ENCODE assay signal across 16 cellular contexts in the genomic region with DNA sequence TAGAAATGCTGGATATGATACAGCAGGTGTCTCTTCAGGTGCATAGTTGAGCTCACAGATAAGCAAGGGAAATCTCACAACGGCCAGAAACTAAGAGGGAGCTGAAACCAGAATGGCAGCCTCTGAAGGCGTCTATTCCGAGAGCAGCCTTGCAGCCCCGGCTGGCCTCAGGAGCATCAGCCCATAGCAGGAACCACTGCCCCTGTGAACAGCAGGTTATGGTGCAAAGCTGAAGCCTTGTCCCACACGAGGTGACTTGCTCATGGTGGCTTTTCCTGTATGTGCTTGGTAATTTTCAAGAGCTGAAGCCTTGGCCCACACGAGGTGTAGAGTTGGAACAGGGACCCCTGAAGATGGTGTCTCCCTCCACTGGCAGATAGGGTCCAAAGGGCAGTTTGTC. TPM values are rescaled to one million over a fixed set of nuclear protein-coding genes. Genes with fewer than 3 reads are reported as not detected.
DNase-seq lines count a peak whose midpoint lies in the region; ATAC-seq and TF ChIP-seq lines count a peak whose summit lies in the region.
"Had no signal": no experiment of that assay in that cellular context is flagged by ENCODE, and none has a peak within 500 bp of the region (broad histone marks: within the 10 kb centered on the region; RNA-seq: fewer than 3 reads in every experiment).

No MANE protein-coding gene starts in this region.

- BruUV-seq in mammary epithelial cell (replicated peaks; lab: Mats Ljungman, UMichigan), result no TSS peak

- no peaks in the 10 kb centered on the region for H3K9me3 ChIP-seq in mammary epithelial cell (replicated peaks; ENCODE audit: insufficient read depth, low read length)
- H3K9me3 ChIP-seq in osteoblast (ENCODE audit: low read depth, low read length), result no peaks in the 10 kb centered on the region
- no peaks in the 10 kb centered on the region for H3K9me3 ChIP-seq in upper lobe of right lung
- H3K9me3 ChIP-seq: A549, HAP-1 had no signal

- H3K27ac ChIP-seq in mammary epithelial cell (ENCODE audit: insufficient read depth, low read depth, low read length) (no peak overlapping the region), osteoblast (ENCODE audit: low read depth, low read length) (peak overlapping the region; percentile 85), upper lobe of right lung (no peak overlapping the region)

- in situ Hi-C loops in mammary epithelial cell (cut with MboI; ENCODE audit: low sequenced_read_pairs in 2 of 2), result no loop called here

- 93% methylated on average over 6 of the region's 6 CpGs for WGBS in mammary epithelial cell (ENCODE audit: low coverage, missing lambda C conversion rate)

- dilution Hi-C loops in mammary epithelial cell (cut with HindIII; ENCODE audit: low sequenced_read_pairs), result no loop called here

- H3K4me1 ChIP-seq in mammary epithelial cell (ENCODE audit: insufficient read depth, low read length) (peaks cover 21% of the 10 kb centered on the region), osteoblast (ENCODE audit: insufficient read depth, low read length) (peaks cover 44% of the 10 kb centered on the region), upper lobe of right lung (no peaks in the 10 kb centered on the region)
- H3K4me1 ChIP-seq: HAP-1 had no signal

- H3K4me3 ChIP-seq in mammary epithelial cell (replicated peaks in 1 of 3; ENCODE audit: insufficient read depth in 1 of 3, low read depth in 2 of 3, low read length in 3 of 3), result no peak overlapping the region
- no peak overlapping the region for H3K4me3 ChIP-seq in osteoblast (ENCODE audit: insufficient read depth, low read length)
- H3K4me3 ChIP-seq in upper lobe of right lung, result no peak overlapping the region
- H3K4me3 ChIP-seq: A549, GM12878, HAP-1 had no signal

- H3K36me3 ChIP-seq in mammary epithelial cell (ENCODE audit: insufficient read depth, low read length) (peaks cover 15% of the 10 kb centered on the region), osteoblast (ENCODE audit: insufficient read depth, low read length) (peaks cover 43% of the 10 kb centered on the region), upper lobe of right lung (peaks cover 68% of the 10 kb centered on the region)

- H3K27me3 ChIP-seq in mammary epithelial cell (ENCODE audit: insufficient read depth, low read length), result no peaks in the 10 kb centered on the region
- H3K27me3 ChIP-seq in osteoblast (ENCODE audit: insufficient read depth, low read length), result no peaks in the 10 kb centered on the region
- no peaks in the 10 kb centered on the region for H3K27me3 ChIP-seq in upper lobe of right lung

- peak overlapping the region; percentile 37 for H3K4me2 ChIP-seq in mammary epithelial cell (ENCODE audit: insufficient read depth, low read depth, low read length)
- H3K4me2 ChIP-seq in osteoblast (ENCODE audit: insufficient read depth, low read length), result no peak overlapping the region

- intact Hi-C loops in Right ventricle myocardium inferior (cut with DNase I) (no loop called here), left cardiac atrium (cut with DNase I) (no loop called here), mammary epithelial cell (cut with micrococcal nuclease) (loop anchor here (1.0 to 5.0 kb wide), 2 partner anchors 46 to 75 kb away; partner anchors contain the start of gene PPP2R2D), upper lobe of right lung (cut with DNase I) (no loop called here)

- no peaks in the 10 kb centered on the region for H4K20me1 ChIP-seq in mammary epithelial cell (ENCODE audit: insufficient read depth, low read length)
- H4K20me1 ChIP-seq in osteoblast (ENCODE audit: insufficient read depth, low read length), result no peaks in the 10 kb centered on the region

- ATAC-seq in Right ventricle myocardium inferior, result no peak
- no peak for ATAC-seq in left cardiac atrium
- ATAC-seq in upper lobe of right lung, result no peak
- ATAC-seq in GM21619 (IDR thresholded peaks at IDR 0.05; ENCODE audit: unreplicated experiment), result no peak
- ATAC-seq: GM12878 had no signal

- H2AFZ ChIP-seq in mammary epithelial cell (ENCODE audit: low read depth, low read length) (no peak overlapping the region), osteoblast (ENCODE audit: low read length) (no peak overlapping the region)

- CTCF ChIA-PET in mammary epithelial cell (lab: Charles Lee; ENCODE audit: low non-redundant PET), result no interaction called here

- H3K79me2 ChIP-seq in mammary epithelial cell (ENCODE audit: insufficient read depth, low read length), result peaks cover 53% of the 10 kb centered on the region
- peaks cover 23% of the 10 kb centered on the region for H3K79me2 ChIP-seq in osteoblast (ENCODE audit: insufficient read depth, low read length)

- H3K9ac ChIP-seq in mammary epithelial cell (ENCODE audit: insufficient read depth, low read length), result no peak overlapping the region

- TF ChIP-seq CTCF in mammary epithelial cell (conservative IDR thresholded peaks at IDR 0.05 in 1 of 2, IDR thresholded peaks at IDR 0.05 in 1 of 2; ENCODE audit: extremely low read depth in 1 of 2, insufficient read depth in 1 of 2, low read depth in 1 of 2, low read length in 2 of 2) (no peak), osteoblast (IDR thresholded peaks at IDR 0.05; ENCODE audit: extremely low read depth, low read depth, low read length) (no peak), upper lobe of right lung (IDR thresholded peaks at IDR 0.05) (no peak)

- DNase-seq in Right ventricle myocardium inferior (ENCODE audit: missing footprints) (peak; percentile 25), left cardiac atrium (no peak), mammary epithelial cell (no peak), osteoblast (ENCODE audit: insufficient read length, low spot score, missing footprints) (no peak), upper lobe of right lung (peak; percentile 36), A172 (ENCODE audit: low spot score) (no peak), NCI-H226 (no peak)
- DNase-seq: GDM1; NCI-H1105 treated with DMSO at 0.1 percent for 48 hours; NCI-H1694 treated with DMSO at 0.1 percent for 48 hours; NCI-H69; NK-92 treated with Interleukin-12 subunit alpha and Interleukin-12 subunit beta, amount 100 ng/mL, for 24 hours had no signal

RNA-seq across cellular contexts. Expression of gene BNIP3, which starts 33.2 kb away (rescaled TPM):
- total RNA-seq in Right ventricle myocardium inferior (157 TPM), left cardiac atrium (10 to 100 TPM; 67.1 to 87.1 TPM), mammary epithelial cell (10 to 100 TPM; 50.8 to 65.2 TPM), osteoblast (53.0 and 112 TPM in 2 replicates), upper lobe of right lung (38.2 TPM)
- polyA plus RNA-seq in mammary epithelial cell, result 102 TPM
- polyA minus RNA-seq in mammary epithelial cell, result 55.5 TPM
- total RNA-seq in A172 (2014; rRNA removed; shearing (Covaris generic)), result 67.9 and 79.3 TPM in 2 replicates

RNA-seq across cellular contexts. Expression of gene PPP2R2D, which starts 47.7 kb away (rescaled TPM):
- total RNA-seq in Right ventricle myocardium inferior (36.6 TPM), left cardiac atrium (10 to 100 TPM; 30.0 to 38.4 TPM), mammary epithelial cell (10 to 100 TPM; 33.7 to 36.5 TPM), osteoblast (23.9 and 30.1 TPM in 2 replicates), upper lobe of right lung (28.3 TPM)
- polyA plus RNA-seq in mammary epithelial cell, result 42.4 TPM
- 63.3 TPM for polyA minus RNA-seq in mammary epithelial cell
- 21.3 and 22.7 TPM in 2 replicates for total RNA-seq in A172 (2014; rRNA removed; shearing (Covaris generic))

Comparison
In these comparisons a context has a peak if more than half of its experiments do, and no peak if none do; other contexts are left out.
1. DNase-seq: peak in Right ventricle myocardium inferior (single experiment) and upper lobe of right lung (single experiment); none in left cardiac atrium (single experiment), mammary epithelial cell (single experiment), osteoblast (single experiment), A172 (single experiment) and NCI-H226 (single experiment).